ENCODE assay signal across 32 cellular contexts in the genomic region with DNA sequence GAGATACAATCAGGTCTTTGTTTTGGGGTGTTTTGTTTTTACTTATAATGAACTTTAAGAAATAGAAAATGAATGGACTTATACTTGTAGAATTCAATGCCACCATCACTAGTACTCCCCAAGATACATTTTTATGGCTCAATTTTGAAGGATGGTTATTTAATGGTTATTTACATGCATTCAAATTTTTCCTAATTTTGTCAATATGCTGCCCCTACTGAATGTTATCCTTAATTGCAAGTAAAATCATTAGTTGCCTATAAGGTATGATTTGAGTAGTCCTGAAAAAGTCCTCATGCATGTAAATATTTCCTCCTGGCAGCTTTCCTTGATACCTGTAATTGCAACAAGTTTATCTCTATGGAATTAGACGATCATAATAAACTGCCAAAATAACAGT.
"Had no signal": no experiment of that assay in that cellular context is flagged by ENCODE, and none has a peak within 500 bp of the region (broad histone marks: within the 10 kb centered on the region; RNA-seq: fewer than 3 reads in every experiment).

No MANE protein-coding gene starts in this region.

- H3K4me3 ChIP-seq: Peyer's patch, SJSA1 had no signal

- H3K9me3 Mint-ChIP-seq: activated naive CD4-positive, alpha-beta T cell treated with anti-CD3 and anti-CD28 coated beads, Interleukin-2, amount 10 ng/mL, durations not matched to agents 7 days and 5 days; activated naive CD8-positive, alpha-beta T cell treated with anti-CD3 and anti-CD28 coated beads, Interleukin-2, amount 50 U/mL, for 24 hours; T-helper 2 cell treated with Interferon-gamma antibody and Interleukin-4, amounts not matched to agents 5 μg/mL and 100 μg/mL, for 36 hours had no signal

- H3K27ac ChIP-seq: KMS-11, Peyer's patch, SJSA1 had no signal

- H3K36me3 Mint-ChIP-seq: activated CD4-positive, alpha-beta memory T cell treated with anti-CD3 and anti-CD28 coated beads for 36 hours; activated naive CD8-positive, alpha-beta T cell had no signal

- H3K9ac ChIP-seq: KMS-11, SK-N-SH had no signal

- H3K27me3 ChIP-seq: Peyer's patch, SJSA1 had no signal

- H3K4me1 ChIP-seq: Peyer's patch had no signal

- H3K27ac Mint-ChIP-seq: activated CD4-positive, alpha-beta memory T cell treated with anti-CD3 and anti-CD28 coated beads for 36 hours; activated naive CD4-positive, alpha-beta T cell treated with anti-CD3 and anti-CD28 coated beads, Interleukin-2, amount 10 ng/mL, durations not matched to agents 7 days and 5 days; activated naive CD8-positive, alpha-beta T cell; activated naive CD8-positive, alpha-beta T cell treated with anti-CD3 and anti-CD28 coated beads, Interleukin-2, amount 50 U/mL, for 24 hours; T-helper 1 cell treated with Interleukin-12 subunit alpha and Interleukin-12 subunit beta and Interleukin-4 antibody, amounts not matched to agents 30 μg/mL and 1 μg/mL, for 36 hours; T-helper 2 cell treated with Interferon-gamma antibody and Interleukin-4, amounts not matched to agents 5 μg/mL and 100 μg/mL, for 36 hours had no signal

- H3K9me3 ChIP-seq: Peyer's patch, SJSA1, SK-N-SH had no signal

- DNase-seq: activated CD4-positive, alpha-beta memory T cell treated with anti-CD3 and anti-CD28 coated beads for 36 hours; activated CD4-positive, alpha-beta T cell treated with anti-CD3 and anti-CD28 coated beads for 4 hours; activated CD4-positive, alpha-beta T cell treated with anti-CD3 and anti-CD28 coated beads, Interleukin-2, amount 50 U/mL, for 1 hour; activated CD8-positive, alpha-beta memory T cell treated with anti-CD3 and anti-CD28 coated beads, Interleukin-2, amount 50 U/mL, for 4 hours; activated effector memory CD4-positive, alpha-beta T cell treated with Interleukin-2 at 50 U/mL for 16 hours; activated naive CD4-positive, alpha-beta T cell treated with anti-CD3 and anti-CD28 coated beads, Interleukin-2, amount 10 ng/mL, durations not matched to agents 7 days and 5 days; activated naive CD8-positive, alpha-beta T cell treated with anti-CD3 and anti-CD28 coated beads, Interleukin-2, amount 50 U/mL, for 24 hours; activated T-cell treated with anti-CD3 and anti-CD28 coated beads for 4 hours; activated T-cell treated with anti-CD3 and anti-CD28 coated beads, Interleukin-2, amount 50 U/mL, for 48 hours; anterior cingulate cortex; caudate nucleus; NCI-H1092 treated with DMSO at 0.1 percent for 48 hours; NCI-H1417; NCI-H146; NCI-H187; NCI-H2029 treated with DMSO at 0.1 percent for 48 hours; NCI-H2107; NCI-H2171; NCI-H510A; NCI-H526; NCI-H748 treated with DMSO at 0.1 percent for 48 hours; NK-92 treated with Interleukin-12 subunit alpha and Interleukin-12 subunit beta, amount 100 ng/mL, for 24 hours; PC-3; Peyer's patch; RPMI8226; SHP77 treated with DMSO at 0.1 percent for 48 hours; SK-N-SH had no signal

- ATAC-seq: activated naive CD8-positive, alpha-beta T cell treated with anti-CD3 and anti-CD28 coated beads, Interleukin-2, amount 50 U/mL, for 24 hours; PC-3 had no signal

- H3K4me3 Mint-ChIP-seq: activated CD4-positive, alpha-beta memory T cell treated with anti-CD3 and anti-CD28 coated beads for 36 hours; activated naive CD4-positive, alpha-beta T cell treated with anti-CD3 and anti-CD28 coated beads, Interleukin-2, amount 10 ng/mL, durations not matched to agents 7 days and 5 days; activated naive CD8-positive, alpha-beta T cell; activated naive CD8-positive, alpha-beta T cell treated with anti-CD3 and anti-CD28 coated beads, Interleukin-2, amount 50 U/mL, for 24 hours; T-helper 1 cell treated with Interleukin-12 subunit alpha and Interleukin-12 subunit beta and Interleukin-4 antibody, amounts not matched to agents 30 μg/mL and 1 μg/mL, for 36 hours; T-helper 2 cell treated with Interferon-gamma antibody and Interleukin-4, amounts not matched to agents 5 μg/mL and 100 μg/mL, for 36 hours had no signal

- H3K36me3 ChIP-seq: Peyer's patch had no signal
